ENCODE assay signal across 10 cellular contexts in genomic region chr11:105667441-105667840, GRCh38. TPM values are rescaled to one million over a fixed set of nuclear protein-coding genes. Genes with fewer than 3 reads are reported as not detected.
"Had no signal": no experiment of that assay in that cellular context is flagged by ENCODE, and none has a peak within 500 bp of the region (broad histone marks: within the 10 kb centered on the region; RNA-seq: fewer than 3 reads in every experiment).

No MANE protein-coding gene starts in this region.

- H2AFZ ChIP-seq: GM23338 had no signal

- H3K27ac ChIP-seq: HL-60 had no signal

- H3K4me2 ChIP-seq: GM23338 had no signal

- DNase-seq: H9, HCEC 1CT, Kasumi-1, KG1 had no signal

- H3K4me3 ChIP-seq: GM23338 had no signal

- ATAC-seq: GM23338 had no signal

- FAIRE-seq: H1, H54 had no signal

RNA-seq across cellular contexts. Expression of gene GRIA4, which starts 57.6 kb away (rescaled TPM):
- total RNA-seq: HT1080 had no signal
- polyA plus RNA-seq: IgD-negative memory B cell had no signal
